8 cellular contexts compared by ENCODE assay signal in genomic region chr21:25708467-25709065, GRCh38.
DNase-seq lines count a peak whose midpoint lies in the region; ATAC-seq and TF ChIP-seq lines count a peak whose summit lies in the region.

No MANE protein-coding gene starts in this region.

- ATAC-seq in SK-N-SH treated with all-trans-retinoic acid at 6 μM for 48 hours: peak; percentile 56; the same call in 2 of the 3 replicates
- ATAC-seq in GM19463 (IDR thresholded peaks at IDR 0.05; ENCODE audit: unreplicated experiment): no peak

- DNase-seq in DMS 273 (lab: John Stamatoyannopoulos, UW; ENCODE audit: unreplicated experiment): peak; percentile 60
- no peak for DNase-seq in DMS 273 treated with DMSO at 0.1 percent for 48 hours (lab: John Stamatoyannopoulos, UW)
- peak; percentile 9 for DNase-seq in HuH-7 (ENCODE audit: low spot score)
- DNase-seq in amniotic epithelial cell (ENCODE audit: low read depth): peak; percentile 35
- peak; percentile 24 for DNase-seq in iPS-NIHi7 (ENCODE audit: extremely low spot score)
- peak; percentile 33 for DNase-seq in stimulated activated CD4-positive, alpha-beta T cell treated with anti-CD3 and anti-CD28 coated beads, Interleukin-1b, Interleukin-23, amount 100 ng/mL, for 48 hours

TF ChIP-seq in SK-N-SH treated with all-trans-retinoic acid at 6 μM for 48 hours, 23 proteins besides CTCF, POLR2A, EP300 and RAD21:
- TF ChIP-seq ZC3H10 (CRISPR knock-in tag; IDR thresholded peaks at IDR 0.05) (no peak), ESRRG (CRISPR knock-in tag; IDR thresholded peaks at IDR 0.05) (no peak), POU6F1 (CRISPR knock-in tag; IDR thresholded peaks at IDR 0.05; ENCODE audit: borderline replicate concordance, low read depth) (no peak), PATZ1 (CRISPR knock-in tag; IDR thresholded peaks at IDR 0.05; ENCODE audit: borderline replicate concordance) (no peak), CREB5 (CRISPR knock-in tag; IDR thresholded peaks at IDR 0.05; ENCODE audit: low read depth) (no peak), PPARA (CRISPR knock-in tag; IDR thresholded peaks at IDR 0.05; ENCODE audit: borderline replicate concordance) (no peak), ZNF70 (CRISPR knock-in tag; IDR thresholded peaks at IDR 0.05) (no peak), ZNF8 (CRISPR knock-in tag; IDR thresholded peaks at IDR 0.05) (no peak), TOX (CRISPR knock-in tag; IDR thresholded peaks at IDR 0.05; ENCODE audit: borderline replicate concordance) (no peak), TCF4 (CRISPR knock-in tag; IDR thresholded peaks at IDR 0.05; ENCODE audit: borderline replicate concordance) (no peak), ISL1 (CRISPR knock-in tag; IDR thresholded peaks at IDR 0.05) (no peak), BACH2 (CRISPR knock-in tag; IDR thresholded peaks at IDR 0.05; ENCODE audit: borderline replicate concordance) (no peak)
